In the genomic region with DNA sequence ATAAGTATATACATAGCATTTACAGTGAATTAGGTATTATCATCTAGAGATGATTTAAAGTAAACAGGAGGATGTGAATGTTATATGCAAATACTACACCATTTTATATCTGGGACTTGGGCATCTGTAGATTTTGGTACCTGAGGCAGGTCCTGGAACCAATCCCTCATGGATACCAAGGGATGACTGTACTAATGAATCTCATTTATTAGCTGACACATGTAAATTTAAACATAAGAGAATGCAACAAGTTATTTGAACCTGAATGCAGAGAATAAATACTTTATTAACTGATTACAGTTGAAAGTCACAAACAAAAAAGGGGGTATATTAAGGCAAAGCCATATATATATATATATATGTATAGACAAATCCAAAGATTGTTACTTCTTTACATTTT, we compare ENCODE assay signal across 33 cellular contexts.
"Had no signal": no experiment of that assay in that cellular context is flagged by ENCODE, and none has a peak within 500 bp of the region (broad histone marks: within the 10 kb centered on the region; RNA-seq: fewer than 3 reads in every experiment).

No MANE protein-coding gene starts in this region.

- DNase-seq: activated effector memory CD4-positive, alpha-beta T cell treated with anti-CD3 and anti-CD28 coated beads, Interleukin-2, amount 50 U/mL, for 16 hours; activated effector memory CD4-positive, alpha-beta T cell treated with Interleukin-2 at 50 U/mL for 16 hours; activated gamma-delta T cell; activated gamma-delta T cell treated with Interleukin-2 at 50 U/mL for 16 hours; activated naive CD4-positive, alpha-beta T cell; activated naive CD4-positive, alpha-beta T cell treated with anti-CD3 and anti-CD28 coated beads for 36 hours; activated naive CD4-positive, alpha-beta T cell treated with anti-CD3 and anti-CD28 coated beads, Interleukin-2, amount 10 ng/mL, durations not matched to agents 7 days and 5 days; activated naive CD4-positive, alpha-beta T cell treated with anti-CD3 and anti-CD28 coated beads, Interleukin-2, amount 50 U/mL, for 16 hours; activated naive CD4-positive, alpha-beta T cell treated with Interleukin-2 at 50 U/mL for 16 hours; activated naive CD8-positive, alpha-beta T cell treated with anti-CD3 and anti-CD28 coated beads for 36 hours; activated naive CD8-positive, alpha-beta T cell treated with anti-CD3 and anti-CD28 coated beads, Interleukin-2, amount 10 ng/mL, durations not matched to agents 7 days and 5 days; activated naive CD8-positive, alpha-beta T cell treated with anti-CD3 and anti-CD28 coated beads, Interleukin-2, amount 50 U/mL, for 24 hours; activated T-cell treated with anti-CD3 and anti-CD28 coated beads, Interleukin-2, amount 50 U/mL, for 1 hour; activated T-cell treated with anti-CD3 and anti-CD28 coated beads, Interleukin-2, amount 50 U/mL, for 24 hours; activated T-cell treated with anti-CD3 and anti-CD28 coated beads, Interleukin-2, amount 50 U/mL, for 4 hours; activated T-cell treated with anti-CD3 and anti-CD28 coated beads, Interleukin-2, amount 50 U/mL, for 48 hours; activated T-cell treated with anti-CD3 and anti-CD28 coated beads, Interleukin-2, amount 50 U/mL, for 72 hours; adrenal gland; amniotic stem cell; amygdala; anterior cingulate cortex; aorta; brain microvascular endothelial cell; caudate nucleus; central memory CD4-positive, alpha-beta T cell; cerebellar nuclear complex had no signal

- FAIRE-seq: astrocyte, bronchial epithelial cell had no signal

- H3K27ac ChIP-seq: adrenal gland, ascending aorta, brain microvascular endothelial cell, breast epithelium, cardiac muscle cell had no signal

- ATAC-seq: activated naive CD4-positive, alpha-beta T cell treated with anti-CD3 and anti-CD28 coated beads, Interleukin-2, amount 50 U/mL, for 72 hours; activated naive CD8-positive, alpha-beta T cell treated with anti-CD3 and anti-CD28 coated beads, Interleukin-2, amount 50 U/mL, for 24 hours; activated T-cell treated with anti-CD3 and anti-CD28 coated beads, Interleukin-2, amount 50 U/mL, for 4 hours; activated T-cell treated with anti-CD3 and anti-CD28 coated beads, Interleukin-2, amount 50 U/mL, for 72 hours; activated T-helper 17 cell treated with anti-CD3 and anti-CD28 coated beads, Interleukin-2, amount 50 U/mL, for 72 hours had no signal

- H3K4me3 ChIP-seq: adrenal gland, ascending aorta, breast epithelium, cardiac muscle cell had no signal

- H3K27me3 ChIP-seq: adrenal gland, ascending aorta, brain microvascular endothelial cell, breast epithelium, cardiac muscle cell had no signal

- H3K36me3 ChIP-seq: breast epithelium had no signal

- H3K4me1 ChIP-seq: adrenal gland, ascending aorta, breast epithelium had no signal

- H3K9me3 ChIP-seq: adrenal gland, ascending aorta, breast epithelium had no signal
